In the genomic region with DNA sequence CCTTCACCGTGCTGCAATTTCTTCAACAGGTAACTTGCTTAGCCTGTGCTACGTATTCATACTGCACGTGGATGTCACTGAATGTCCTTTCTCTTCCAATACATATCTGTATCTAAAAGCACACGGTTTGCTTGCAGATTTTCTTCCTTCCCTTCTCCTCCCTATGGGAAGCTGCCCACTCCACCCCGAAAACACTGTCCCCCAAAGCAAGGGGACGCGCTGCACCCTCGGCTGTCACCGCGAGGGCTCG, we compare ENCODE assay signal across 1 cellular context.
TF ChIP-seq lines count a peak whose summit lies in the region.

No MANE protein-coding gene starts in this region.

TF ChIP-seq in HepG2, 621 proteins besides CTCF, POLR2A, EP300 and RAD21 (continued from another document and continues in another):
- TF ChIP-seq, protein P1, sequence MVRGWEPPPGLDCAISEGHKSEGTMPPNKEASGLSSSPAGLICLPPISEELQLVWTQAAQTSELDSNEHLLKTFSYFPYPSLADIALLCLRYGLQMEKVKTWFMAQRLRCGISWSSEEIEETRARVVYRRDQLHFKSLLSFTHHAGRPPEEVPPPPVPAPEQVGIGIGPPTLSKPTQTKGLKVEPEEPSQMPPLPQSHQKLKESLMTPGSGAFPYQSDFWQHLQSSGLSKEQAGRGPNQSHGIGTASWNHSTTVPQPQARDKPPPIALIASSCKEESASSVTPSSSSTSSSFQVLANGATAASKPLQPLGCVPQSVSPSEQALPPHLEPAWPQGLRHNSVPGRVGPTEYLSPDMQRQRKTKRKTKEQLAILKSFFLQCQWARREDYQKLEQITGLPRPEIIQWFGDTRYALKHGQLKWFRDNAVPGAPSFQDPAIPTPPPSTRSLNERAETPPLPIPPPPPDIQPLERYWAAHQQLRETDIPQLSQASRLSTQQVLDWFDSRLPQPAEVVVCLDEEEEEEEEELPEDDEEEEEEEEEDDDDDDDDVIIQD (CRISPR knock-in tag; IDR thresholded peaks at IDR 0.05; ENCODE audit: low read depth) = no peak
- TF ChIP-seq, protein P2, sequence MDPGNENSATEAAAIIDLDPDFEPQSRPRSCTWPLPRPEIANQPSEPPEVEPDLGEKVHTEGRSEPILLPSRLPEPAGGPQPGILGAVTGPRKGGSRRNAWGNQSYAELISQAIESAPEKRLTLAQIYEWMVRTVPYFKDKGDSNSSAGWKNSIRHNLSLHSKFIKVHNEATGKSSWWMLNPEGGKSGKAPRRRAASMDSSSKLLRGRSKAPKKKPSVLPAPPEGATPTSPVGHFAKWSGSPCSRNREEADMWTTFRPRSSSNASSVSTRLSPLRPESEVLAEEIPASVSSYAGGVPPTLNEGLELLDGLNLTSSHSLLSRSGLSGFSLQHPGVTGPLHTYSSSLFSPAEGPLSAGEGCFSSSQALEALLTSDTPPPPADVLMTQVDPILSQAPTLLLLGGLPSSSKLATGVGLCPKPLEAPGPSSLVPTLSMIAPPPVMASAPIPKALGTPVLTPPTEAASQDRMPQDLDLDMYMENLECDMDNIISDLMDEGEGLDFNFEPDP (CRISPR knock-in tag; conservative IDR thresholded peaks at IDR 0.05) = peak; percentile 98; the same call in 1 of the 2 replicates
- no peak for TF ChIP-seq SETDB1 (CRISPR knock-in tag; IDR thresholded peaks at IDR 0.05; ENCODE audit: borderline replicate concordance)
- TF ChIP-seq SAP130 (CRISPR knock-in tag; IDR thresholded peaks at IDR 0.05; ENCODE audit: low read depth) = peak; percentile 67
- TF ChIP-seq NCOA5 (CRISPR knock-in tag; IDR thresholded peaks at IDR 0.05) = no peak
- TF ChIP-seq, protein P3, sequence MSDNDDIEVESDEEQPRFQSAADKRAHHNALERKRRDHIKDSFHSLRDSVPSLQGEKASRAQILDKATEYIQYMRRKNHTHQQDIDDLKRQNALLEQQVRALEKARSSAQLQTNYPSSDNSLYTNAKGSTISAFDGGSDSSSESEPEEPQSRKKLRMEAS (IDR thresholded peaks at IDR 0.05) = peak; percentile 84
- no peak for TF ChIP-seq IRF2 (CRISPR knock-in tag; IDR thresholded peaks at IDR 0.05)
- TF ChIP-seq, protein P4, sequence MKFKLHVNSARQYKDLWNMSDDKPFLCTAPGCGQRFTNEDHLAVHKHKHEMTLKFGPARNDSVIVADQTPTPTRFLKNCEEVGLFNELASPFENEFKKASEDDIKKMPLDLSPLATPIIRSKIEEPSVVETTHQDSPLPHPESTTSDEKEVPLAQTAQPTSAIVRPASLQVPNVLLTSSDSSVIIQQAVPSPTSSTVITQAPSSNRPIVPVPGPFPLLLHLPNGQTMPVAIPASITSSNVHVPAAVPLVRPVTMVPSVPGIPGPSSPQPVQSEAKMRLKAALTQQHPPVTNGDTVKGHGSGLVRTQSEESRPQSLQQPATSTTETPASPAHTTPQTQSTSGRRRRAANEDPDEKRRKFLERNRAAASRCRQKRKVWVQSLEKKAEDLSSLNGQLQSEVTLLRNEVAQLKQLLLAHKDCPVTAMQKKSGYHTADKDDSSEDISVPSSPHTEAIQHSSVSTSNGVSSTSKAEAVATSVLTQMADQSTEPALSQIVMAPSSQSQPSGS (CRISPR knock-in tag; IDR thresholded peaks at IDR 0.05) = no peak
- TF ChIP-seq ELF3 (CRISPR knock-in tag; IDR thresholded peaks at IDR 0.05) = no peak; the same call in 1 of the 2 replicates
- no peak for TF ChIP-seq ISX (CRISPR knock-in tag; conservative IDR thresholded peaks at IDR 0.05)
- peak; percentile 33; the same call in 1 of the 2 replicates for TF ChIP-seq MAZ (IDR thresholded peaks at IDR 0.05; ENCODE audit: borderline replicate concordance, low read depth, low read length)
- no peak for TF ChIP-seq MAZ (CRISPR knock-in tag; IDR thresholded peaks at IDR 0.05; ENCODE audit: low read depth)
- TF ChIP-seq GFI1 (CRISPR knock-in tag; IDR thresholded peaks at IDR 0.05; ENCODE audit: borderline replicate concordance) = no peak
- TF ChIP-seq, protein P5, sequence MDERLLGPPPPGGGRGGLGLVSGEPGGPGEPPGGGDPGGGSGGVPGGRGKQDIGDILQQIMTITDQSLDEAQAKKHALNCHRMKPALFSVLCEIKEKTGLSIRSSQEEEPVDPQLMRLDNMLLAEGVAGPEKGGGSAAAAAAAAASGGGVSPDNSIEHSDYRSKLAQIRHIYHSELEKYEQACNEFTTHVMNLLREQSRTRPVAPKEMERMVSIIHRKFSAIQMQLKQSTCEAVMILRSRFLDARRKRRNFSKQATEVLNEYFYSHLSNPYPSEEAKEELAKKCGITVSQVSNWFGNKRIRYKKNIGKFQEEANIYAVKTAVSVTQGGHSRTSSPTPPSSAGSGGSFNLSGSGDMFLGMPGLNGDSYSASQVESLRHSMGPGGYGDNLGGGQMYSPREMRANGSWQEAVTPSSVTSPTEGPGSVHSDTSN (CRISPR knock-in tag; IDR thresholded peaks at IDR 0.05) = no peak
- TF ChIP-seq, protein P6, sequence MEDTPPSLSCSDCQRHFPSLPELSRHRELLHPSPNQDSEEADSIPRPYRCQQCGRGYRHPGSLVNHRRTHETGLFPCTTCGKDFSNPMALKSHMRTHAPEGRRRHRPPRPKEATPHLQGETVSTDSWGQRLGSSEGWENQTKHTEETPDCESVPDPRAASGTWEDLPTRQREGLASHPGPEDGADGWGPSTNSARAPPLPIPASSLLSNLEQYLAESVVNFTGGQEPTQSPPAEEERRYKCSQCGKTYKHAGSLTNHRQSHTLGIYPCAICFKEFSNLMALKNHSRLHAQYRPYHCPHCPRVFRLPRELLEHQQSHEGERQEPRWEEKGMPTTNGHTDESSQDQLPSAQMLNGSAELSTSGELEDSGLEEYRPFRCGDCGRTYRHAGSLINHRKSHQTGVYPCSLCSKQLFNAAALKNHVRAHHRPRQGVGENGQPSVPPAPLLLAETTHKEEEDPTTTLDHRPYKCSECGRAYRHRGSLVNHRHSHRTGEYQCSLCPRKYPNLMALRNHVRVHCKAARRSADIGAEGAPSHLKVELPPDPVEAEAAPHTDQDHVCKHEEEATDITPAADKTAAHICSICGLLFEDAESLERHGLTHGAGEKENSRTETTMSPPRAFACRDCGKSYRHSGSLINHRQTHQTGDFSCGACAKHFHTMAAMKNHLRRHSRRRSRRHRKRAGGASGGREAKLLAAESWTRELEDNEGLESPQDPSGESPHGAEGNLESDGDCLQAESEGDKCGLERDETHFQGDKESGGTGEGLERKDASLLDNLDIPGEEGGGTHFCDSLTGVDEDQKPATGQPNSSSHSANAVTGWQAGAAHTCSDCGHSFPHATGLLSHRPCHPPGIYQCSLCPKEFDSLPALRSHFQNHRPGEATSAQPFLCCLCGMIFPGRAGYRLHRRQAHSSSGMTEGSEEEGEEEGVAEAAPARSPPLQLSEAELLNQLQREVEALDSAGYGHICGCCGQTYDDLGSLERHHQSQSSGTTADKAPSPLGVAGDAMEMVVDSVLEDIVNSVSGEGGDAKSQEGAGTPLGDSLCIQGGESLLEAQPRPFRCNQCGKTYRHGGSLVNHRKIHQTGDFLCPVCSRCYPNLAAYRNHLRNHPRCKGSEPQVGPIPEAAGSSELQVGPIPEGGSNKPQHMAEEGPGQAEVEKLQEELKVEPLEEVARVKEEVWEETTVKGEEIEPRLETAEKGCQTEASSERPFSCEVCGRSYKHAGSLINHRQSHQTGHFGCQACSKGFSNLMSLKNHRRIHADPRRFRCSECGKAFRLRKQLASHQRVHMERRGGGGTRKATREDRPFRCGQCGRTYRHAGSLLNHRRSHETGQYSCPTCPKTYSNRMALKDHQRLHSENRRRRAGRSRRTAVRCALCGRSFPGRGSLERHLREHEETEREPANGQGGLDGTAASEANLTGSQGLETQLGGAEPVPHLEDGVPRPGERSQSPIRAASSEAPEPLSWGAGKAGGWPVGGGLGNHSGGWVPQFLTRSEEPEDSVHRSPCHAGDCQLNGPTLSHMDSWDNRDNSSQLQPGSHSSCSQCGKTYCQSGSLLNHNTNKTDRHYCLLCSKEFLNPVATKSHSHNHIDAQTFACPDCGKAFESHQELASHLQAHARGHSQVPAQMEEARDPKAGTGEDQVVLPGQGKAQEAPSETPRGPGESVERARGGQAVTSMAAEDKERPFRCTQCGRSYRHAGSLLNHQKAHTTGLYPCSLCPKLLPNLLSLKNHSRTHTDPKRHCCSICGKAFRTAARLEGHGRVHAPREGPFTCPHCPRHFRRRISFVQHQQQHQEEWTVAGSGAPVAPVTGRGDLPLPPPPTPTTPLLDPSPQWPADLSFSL (CRISPR knock-in tag; IDR thresholded peaks at IDR 0.05) = no peak
- TF ChIP-seq ZFY (CRISPR knock-in tag; IDR thresholded peaks at IDR 0.05) = no peak
- TF ChIP-seq, protein P7, sequence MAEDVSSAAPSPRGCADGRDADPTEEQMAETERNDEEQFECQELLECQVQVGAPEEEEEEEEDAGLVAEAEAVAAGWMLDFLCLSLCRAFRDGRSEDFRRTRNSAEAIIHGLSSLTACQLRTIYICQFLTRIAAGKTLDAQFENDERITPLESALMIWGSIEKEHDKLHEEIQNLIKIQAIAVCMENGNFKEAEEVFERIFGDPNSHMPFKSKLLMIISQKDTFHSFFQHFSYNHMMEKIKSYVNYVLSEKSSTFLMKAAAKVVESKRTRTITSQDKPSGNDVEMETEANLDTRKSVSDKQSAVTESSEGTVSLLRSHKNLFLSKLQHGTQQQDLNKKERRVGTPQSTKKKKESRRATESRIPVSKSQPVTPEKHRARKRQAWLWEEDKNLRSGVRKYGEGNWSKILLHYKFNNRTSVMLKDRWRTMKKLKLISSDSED (CRISPR knock-in tag; IDR thresholded peaks at IDR 0.05) = peak; percentile 65; the same call in 1 of the 2 replicates
- no peak; the same call in 1 of the 2 replicates for TF ChIP-seq ZNF678 (CRISPR knock-in tag; IDR thresholded peaks at IDR 0.05)
- no peak for TF ChIP-seq ZNF207 (IDR thresholded peaks at IDR 0.05; ENCODE audit: borderline replicate concordance)
- TF ChIP-seq, protein P8, sequence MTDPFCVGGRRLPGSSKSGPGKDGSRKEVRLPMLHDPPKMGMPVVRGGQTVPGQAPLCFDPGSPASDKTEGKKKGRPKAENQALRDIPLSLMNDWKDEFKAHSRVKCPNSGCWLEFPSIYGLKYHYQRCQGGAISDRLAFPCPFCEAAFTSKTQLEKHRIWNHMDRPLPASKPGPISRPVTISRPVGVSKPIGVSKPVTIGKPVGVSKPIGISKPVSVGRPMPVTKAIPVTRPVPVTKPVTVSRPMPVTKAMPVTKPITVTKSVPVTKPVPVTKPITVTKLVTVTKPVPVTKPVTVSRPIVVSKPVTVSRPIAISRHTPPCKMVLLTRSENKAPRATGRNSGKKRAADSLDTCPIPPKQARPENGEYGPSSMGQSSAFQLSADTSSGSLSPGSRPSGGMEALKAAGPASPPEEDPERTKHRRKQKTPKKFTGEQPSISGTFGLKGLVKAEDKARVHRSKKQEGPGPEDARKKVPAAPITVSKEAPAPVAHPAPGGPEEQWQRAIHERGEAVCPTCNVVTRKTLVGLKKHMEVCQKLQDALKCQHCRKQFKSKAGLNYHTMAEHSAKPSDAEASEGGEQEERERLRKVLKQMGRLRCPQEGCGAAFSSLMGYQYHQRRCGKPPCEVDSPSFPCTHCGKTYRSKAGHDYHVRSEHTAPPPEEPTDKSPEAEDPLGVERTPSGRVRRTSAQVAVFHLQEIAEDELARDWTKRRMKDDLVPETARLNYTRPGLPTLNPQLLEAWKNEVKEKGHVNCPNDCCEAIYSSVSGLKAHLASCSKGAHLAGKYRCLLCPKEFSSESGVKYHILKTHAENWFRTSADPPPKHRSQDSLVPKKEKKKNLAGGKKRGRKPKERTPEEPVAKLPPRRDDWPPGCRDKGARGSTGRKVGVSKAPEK (CRISPR knock-in tag; IDR thresholded peaks at IDR 0.05; ENCODE audit: borderline replicate concordance) = peak; percentile 43; the same call in 1 of the 2 replicates
- TF ChIP-seq ZMAT3 (CRISPR knock-in tag; conservative IDR thresholded peaks at IDR 0.05) = no peak
- TF ChIP-seq, protein P9, sequence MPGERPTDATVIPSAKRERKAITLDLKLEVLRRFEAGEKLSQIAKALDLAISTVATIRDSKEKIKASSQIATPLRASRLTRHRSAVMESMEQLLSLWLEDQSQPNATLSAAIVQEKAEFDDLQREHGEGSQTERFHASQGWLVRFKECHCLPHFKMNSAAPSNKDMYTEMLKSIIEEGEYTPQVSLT (CRISPR knock-in tag; IDR thresholded peaks at IDR 0.05; ENCODE audit: borderline replicate concordance, low read depth) = 0 out of 2 replicates have a peak, but pooled peaks have one; percentile 65
- TF ChIP-seq MTF1 (CRISPR knock-in tag; IDR thresholded peaks at IDR 0.05) = no peak
- TF ChIP-seq KMT2B (CRISPR knock-in tag; IDR thresholded peaks at IDR 0.05) = peak; percentile 19; the same call in 1 of the 2 replicates
- no peak for TF ChIP-seq RARA (CRISPR knock-in tag; IDR thresholded peaks at IDR 0.05)
- no peak for TF ChIP-seq SYNCRIP (IDR thresholded peaks at IDR 0.05; ENCODE audit: insufficient read depth, low read depth, low read length)
- TF ChIP-seq, protein P10, sequence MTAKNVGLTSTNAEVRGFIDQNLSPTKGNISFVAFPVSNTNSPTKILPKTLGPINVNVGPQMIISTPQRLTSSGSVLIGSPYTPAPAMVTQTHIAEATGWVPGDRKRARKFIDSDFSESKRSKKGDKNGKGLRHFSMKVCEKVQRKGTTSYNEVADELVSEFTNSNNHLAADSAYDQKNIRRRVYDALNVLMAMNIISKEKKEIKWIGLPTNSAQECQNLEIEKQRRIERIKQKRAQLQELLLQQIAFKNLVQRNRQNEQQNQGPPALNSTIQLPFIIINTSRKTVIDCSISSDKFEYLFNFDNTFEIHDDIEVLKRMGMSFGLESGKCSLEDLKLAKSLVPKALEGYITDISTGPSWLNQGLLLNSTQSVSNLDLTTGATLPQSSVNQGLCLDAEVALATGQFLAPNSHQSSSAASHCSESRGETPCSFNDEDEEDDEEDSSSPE (CRISPR knock-in tag; IDR thresholded peaks at IDR 0.05) = 0 out of 2 replicates have a peak, but pooled peaks have one; percentile 24
- TF ChIP-seq NR2F2 (IDR thresholded peaks at IDR 0.05; ENCODE audit: borderline replicate concordance, low read depth) = no peak
- peak; percentile 96 for TF ChIP-seq TGIF2 (CRISPR knock-in tag; IDR thresholded peaks at IDR 0.05)
- 0 out of 2 replicates have a peak, but pooled peaks have one; percentile 61 for TF ChIP-seq TOE1 (CRISPR knock-in tag; IDR thresholded peaks at IDR 0.05)
- no peak for TF ChIP-seq HNRNPLL (IDR thresholded peaks at IDR 0.05; ENCODE audit: low read depth, low read length, poor library complexity, severe bottlenecking)
- TF ChIP-seq HNF4A (CRISPR knock-in tag; IDR thresholded peaks at IDR 0.05) = no peak
- TF ChIP-seq SMAD9 (CRISPR knock-in tag; IDR thresholded peaks at IDR 0.05) = no peak
- TF ChIP-seq ZNF253 (CRISPR knock-in tag; IDR thresholded peaks at IDR 0.05; ENCODE audit: borderline replicate concordance) = 0 out of 2 replicates have a peak, but pooled peaks have one; percentile 20
- TF ChIP-seq ZNF562 (CRISPR knock-in tag; IDR thresholded peaks at IDR 0.05; ENCODE audit: borderline replicate concordance) = no peak; the same call in 1 of the 2 replicates
- TF ChIP-seq ZNF44 (CRISPR knock-in tag; IDR thresholded peaks at IDR 0.05) = peak; percentile 9; the same call in 1 of the 2 replicates
- no peak for TF ChIP-seq ZKSCAN1 (IDR thresholded peaks at IDR 0.05; ENCODE audit: low read length)
- TF ChIP-seq ZKSCAN8 (CRISPR knock-in tag; IDR thresholded peaks at IDR 0.05; ENCODE audit: borderline replicate concordance) = 0 out of 2 replicates have a peak, but pooled peaks have one; percentile 7
- 0 out of 2 replicates have a peak, but pooled peaks have one; percentile 20 for TF ChIP-seq ZNF660 (CRISPR knock-in tag; IDR thresholded peaks at IDR 0.05; ENCODE audit: borderline replicate concordance, low read depth)
- TF ChIP-seq ATM (IDR thresholded peaks at IDR 0.05; ENCODE audit: borderline replicate concordance) = no peak
- no peak for TF ChIP-seq PAF1 (CRISPR knock-in tag; IDR thresholded peaks at IDR 0.05)
- no peak for TF ChIP-seq HMG20B (CRISPR knock-in tag; conservative IDR thresholded peaks at IDR 0.05)
- TF ChIP-seq ZFP36L2 (CRISPR knock-in tag; IDR thresholded peaks at IDR 0.05) = no peak
- no peak for TF ChIP-seq FOXM1 (CRISPR knock-in tag; IDR thresholded peaks at IDR 0.05)
- TF ChIP-seq ZNF772 (CRISPR knock-in tag; IDR thresholded peaks at IDR 0.05) = no peak
